1 cellular context compared by ENCODE assay signal in genomic region chr19:53639471-53639870, GRCh38.
TF ChIP-seq lines count a peak whose summit lies in the region.

No MANE protein-coding gene starts in this region.

TF ChIP-seq in GM23338, 12 proteins besides CTCF, POLR2A, EP300 and RAD21 (continued from another document):
- TF ChIP-seq REST (IDR thresholded peaks at IDR 0.05; ENCODE audit: unreplicated experiment) (no peak), ZNF331 (CRISPR knock-in tag; IDR thresholded peaks at IDR 0.05; ENCODE audit: low read depth) (no peak), CREB1 (CRISPR knock-in tag; IDR thresholded peaks at IDR 0.05; ENCODE audit: low read depth) (no peak), ZNF114 (CRISPR knock-in tag; IDR thresholded peaks at IDR 0.05) (no peak), ZNF462 (CRISPR knock-in tag; IDR thresholded peaks at IDR 0.05) (no peak), ETS1 (IDR thresholded peaks at IDR 0.05) (no peak), JUNB (IDR thresholded peaks at IDR 0.05; ENCODE audit: unreplicated experiment) (no peak), POLR2AphosphoS5 (IDR thresholded peaks at IDR 0.05; ENCODE audit: low read depth) (no peak), EZH2phosphoT487 (IDR thresholded peaks at IDR 0.05; ENCODE audit: unreplicated experiment) (no peak), EZH2 (IDR thresholded peaks at IDR 0.05; ENCODE audit: low read depth, unreplicated experiment) (no peak)
